ENCODE assay signal across 8 cellular contexts in the genomic region with DNA sequence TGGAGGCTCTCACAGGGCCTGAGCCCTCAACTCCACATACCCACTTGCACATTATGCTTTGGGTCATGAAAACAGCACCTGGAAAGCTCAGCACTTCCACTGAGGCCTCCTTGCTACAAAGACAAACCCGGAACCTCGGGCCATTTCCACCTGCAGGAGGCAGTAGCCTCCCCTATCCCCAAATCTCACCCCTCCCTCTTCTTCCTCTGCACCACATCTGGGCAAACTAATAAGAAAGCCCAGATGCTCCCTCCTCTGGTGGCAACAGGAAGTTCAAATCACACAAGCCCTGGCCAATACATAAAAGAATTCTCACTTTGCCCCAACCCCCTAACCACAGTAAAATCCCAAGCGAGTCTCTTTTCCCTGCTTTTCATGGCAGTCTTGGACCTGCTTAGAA.
DNase-seq lines count a peak whose midpoint lies in the region; ATAC-seq, FAIRE-seq and TF ChIP-seq lines count a peak whose summit lies in the region.

No MANE protein-coding gene starts in this region.

- no peak for ATAC-seq in stimulated activated naive CD8-positive, alpha-beta T cell treated with anti-CD3 and anti-CD28 coated beads, Interleukin-15, Interleukin-2, amounts not matched to agents 100 U/mL and 50 U/mL, for 24 hours
- no peak for ATAC-seq in HG02840 (IDR thresholded peaks at IDR 0.05; ENCODE audit: low FRiP score, unreplicated experiment)

- DNase-seq in GM10266 (ENCODE audit: extremely low spot score) (no peak), H4 (ENCODE audit: low spot score) (peak; percentile 61), NCI-H226 (peak; percentile 7), fibroblast of pulmonary artery (ENCODE audit: low read depth) (peak; percentile 70), NCI-H774 (lab: John Stamatoyannopoulos, UW) (no peak), GM12892 (ENCODE audit: insufficient read length) (no peak)
- no peak for DNase-seq in stimulated activated naive CD8-positive, alpha-beta T cell treated with anti-CD3 and anti-CD28 coated beads, Interleukin-15, Interleukin-2, amounts not matched to agents 100 U/mL and 50 U/mL, for 24 hours

- peak; percentile 35 for TF ChIP-seq CTCF in GM10266 (IDR thresholded peaks at IDR 0.05; ENCODE audit: control insufficient read depth, insufficient read depth, low read depth, missing control alignments)
- peak; percentile 66 for TF ChIP-seq CTCF in fibroblast of pulmonary artery (IDR thresholded peaks at IDR 0.05; ENCODE audit: low read length, missing control alignments)

- no peak for TF ChIP-seq POLR2A in GM12892 (IDR thresholded peaks at IDR 0.05; ENCODE audit: low read depth, low read length)

- no peak for FAIRE-seq in GM12892 (lab: Jason Lieb, UNC)

- no peak overlapping the region for H3K4me3 ChIP-seq in fibroblast of pulmonary artery (replicated peaks; ENCODE audit: low read depth, low read length)

Comparison
In these comparisons a context has a peak if more than half of its experiments do, and no peak if none do; other contexts are left out.
1. DNase-seq: peak in H4 (single experiment), NCI-H226 (single experiment) and fibroblast of pulmonary artery (single experiment); none in GM10266 (single experiment), stimulated activated naive CD8-positive, alpha-beta T cell treated with anti-CD3 and anti-CD28 coated beads, Interleukin-15, Interleukin-2, amounts not matched to agents 100 U/mL and 50 U/mL, for 24 hours (single experiment), NCI-H774 (single experiment) and GM12892 (single experiment).